ENCODE assay signal across 8 cellular contexts in the genomic region with DNA sequence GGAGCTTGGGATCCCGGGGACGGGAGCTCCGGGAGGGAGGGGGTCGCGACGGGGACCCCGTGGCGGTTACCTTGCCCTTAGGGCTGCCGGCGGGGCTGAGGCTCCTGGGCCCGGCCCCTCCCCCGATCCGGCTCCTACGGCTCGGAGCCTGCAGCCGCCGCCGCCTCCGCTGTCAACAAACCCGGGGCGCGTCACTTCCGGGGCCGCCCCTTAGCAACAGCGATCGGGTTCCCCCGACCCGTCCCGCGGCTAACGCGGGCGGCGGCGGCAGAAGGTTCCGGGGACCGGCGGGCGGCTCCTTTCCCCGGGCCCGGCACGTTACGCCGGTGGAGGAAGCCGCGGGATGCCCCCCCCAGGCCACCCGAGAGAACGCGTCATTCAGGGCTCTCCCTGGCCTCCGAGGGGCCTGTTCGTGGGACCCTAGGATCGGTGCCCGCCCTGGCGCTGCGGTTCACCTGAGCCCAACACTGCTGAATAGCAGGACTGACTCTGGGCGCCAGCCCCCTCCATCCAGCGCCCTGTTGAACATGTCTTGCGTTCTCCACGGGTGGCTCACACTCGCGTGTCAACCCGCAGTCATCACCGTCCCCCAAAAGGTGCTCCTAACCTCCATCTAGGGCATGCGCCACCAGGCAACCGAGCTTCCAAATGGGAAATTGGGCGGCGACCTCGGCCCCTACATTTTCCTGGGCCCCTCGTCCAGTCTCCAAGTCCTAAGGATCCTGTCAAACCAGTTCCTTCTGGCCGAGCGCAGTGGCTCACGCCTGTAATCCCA.
DNase-seq lines count a peak whose midpoint lies in the region; ATAC-seq lines count a peak whose summit lies in the region.

A gene (minus strand): TSS at position 183 of the 775 bp plus-strand sequence. CDS start 16,362 bp downstream, outside the sequence.

- in situ Hi-C loops in ACHN (cut with HindIII; ENCODE audit: low pct_ligation_motif_present, low pct_unique_long_range_greater_than_20kb, low sequenced_read_pairs) = no loop called here

- ATAC-seq in GM18909 (IDR thresholded peaks at IDR 0.05; ENCODE audit: poor library complexity, unreplicated experiment) (peak; percentile 91), HG03159 (IDR thresholded peaks at IDR 0.05; ENCODE audit: unreplicated experiment) (peak; percentile 86)

- DNase-seq in ACHN = peak; percentile 84
- peak; percentile 79 for DNase-seq in NCI-H345 treated with DMSO at 0.1 percent for 48 hours (lab: John Stamatoyannopoulos, UW; ENCODE audit: unreplicated experiment)
- peak; percentile 86 to 95 (median 92) for DNase-seq in activated CD4-positive, CD25-positive, alpha-beta regulatory T cell (lab: John Stamatoyannopoulos, UW)
- peak in 60 of 61 donors; percentile 32 to 95 (median 86) for DNase-seq in caudate nucleus (lab: John Stamatoyannopoulos, UW)
- peak; percentile 93 for DNase-seq in islet precursor cell
- peak; percentile 95 for DNase-seq in stimulated activated CD4-positive, alpha-beta T cell treated with anti-CD3 and anti-CD28 coated beads, Interleukin-12 subunit alpha, Interleukin-12 subunit beta, amount 100 ng/mL, for 4 hours

- peak within 1 kb of the TSS; percentile 91 for H3K27ac ChIP-seq in caudate nucleus (ENCODE audit: low read depth, low read length)

Comparison
In these comparisons a context has a peak if more than half of its experiments do, and no peak if none do; other contexts are left out.
1. Peak in every context shown above with its lines: DNase-seq, ATAC-seq and H3K27ac ChIP-seq.